15 cellular contexts compared by ENCODE assay signal in the genomic region with DNA sequence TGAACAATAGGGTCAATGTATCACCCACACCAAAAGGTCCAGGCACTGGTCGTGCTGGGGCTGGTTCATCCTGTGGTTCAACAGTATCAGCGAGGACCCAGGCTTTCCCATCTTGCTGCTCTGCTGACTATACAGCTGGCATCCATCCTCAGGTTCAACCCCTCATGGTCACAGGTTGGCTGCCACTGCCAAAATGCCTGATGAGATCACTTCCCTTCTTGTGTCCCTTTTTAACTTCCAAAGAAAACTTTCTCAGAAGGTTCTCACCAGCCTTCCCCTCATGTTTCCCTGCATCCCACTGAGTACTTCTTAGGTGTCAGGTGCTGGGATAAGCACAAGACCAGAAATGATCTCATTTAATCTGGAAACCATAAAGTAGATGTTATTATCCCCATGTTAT. TPM values are rescaled to one million over a fixed set of nuclear protein-coding genes. Genes with fewer than 3 reads are reported as not detected.
A peak's percentile ranks its signal among the peaks of the same experiment; 100 is the strongest.
DNase-seq lines count a peak whose midpoint lies in the region; ATAC-seq lines count a peak whose summit lies in the region.
"Had no signal": no experiment of that assay in that cellular context is flagged by ENCODE, and none has a peak within 500 bp of the region (broad histone marks: within the 10 kb centered on the region; RNA-seq: fewer than 3 reads in every experiment).

No MANE protein-coding gene starts in this region.

- no peak overlapping the region for H4K91ac ChIP-seq in mesenchymal stem cell (ENCODE audit: low read length)

- H2BK120ac ChIP-seq in mesenchymal stem cell (ENCODE audit: low read depth, low read length): no peak overlapping the region

- H2BK5ac ChIP-seq in mesenchymal stem cell (ENCODE audit: low read depth, low read length, poor library complexity, severe bottlenecking): no peak overlapping the region

- no peak overlapping the region for H3K27ac ChIP-seq in mesenchymal stem cell (ENCODE audit: low read length, poor library complexity, severe bottlenecking)
- H3K27ac ChIP-seq: KMS-11 had no signal

- no peaks in the 10 kb centered on the region for H3K27me3 ChIP-seq in mesenchymal stem cell (ENCODE audit: control insufficient read depth in 1 of 2, insufficient read depth in 1 of 2, low read length in 2 of 2)

- peak overlapping the region; percentile 49 for H2BK15ac ChIP-seq in mesenchymal stem cell (ENCODE audit: low read depth, poor library complexity, severe bottlenecking)

- H3K4me1 ChIP-seq in mesenchymal stem cell (ENCODE audit: control insufficient read depth, insufficient read depth, low read depth, low read length): peaks cover 7% of the 10 kb centered on the region

- no peak overlapping the region for H3K4me3 ChIP-seq in mesenchymal stem cell (ENCODE audit: insufficient read depth in 1 of 2, low read depth in 1 of 2, low read length in 2 of 2)

- H2AK5ac ChIP-seq in mesenchymal stem cell (ENCODE audit: low read length, severe bottlenecking): no peak overlapping the region

- H3K36me3 ChIP-seq in mesenchymal stem cell (ENCODE audit: control insufficient read depth in 1 of 2, insufficient read depth in 2 of 2, low read depth in 1 of 2, low read length in 2 of 2): peaks cover 33 to 50% of the 10 kb centered on the region in 2 experiments

- no peak overlapping the region for H3K18ac ChIP-seq in mesenchymal stem cell (ENCODE audit: low read depth in 1 of 2, low read length in 2 of 2)

- no peak overlapping the region for H3K4ac ChIP-seq in mesenchymal stem cell (ENCODE audit: low read depth in 1 of 2, low read length in 2 of 2)

- no peak overlapping the region for H3K4me2 ChIP-seq in mesenchymal stem cell (ENCODE audit: low read length, poor library complexity, severe bottlenecking)
- H3K4me2 ChIP-seq: KMS-11 had no signal

- H3K27me3 Mint-ChIP-seq in effector memory CD8-positive, alpha-beta T cell: no peaks in the 10 kb centered on the region

- WGBS in mesenchymal stem cell: 95% methylated on average over 2 of the region's 2 CpGs

- H3K27ac Mint-ChIP-seq in effector memory CD8-positive, alpha-beta T cell: no peak overlapping the region

- peaks cover 25% of the 10 kb centered on the region for H3K79me1 ChIP-seq in mesenchymal stem cell (replicated peaks; ENCODE audit: low read length, poor library complexity, severe bottlenecking)

- H3K9me3 ChIP-seq in mesenchymal stem cell (ENCODE audit: control insufficient read depth, low read length): no peaks in the 10 kb centered on the region

- peaks cover 2 to 4% of the 10 kb centered on the region in 2 donors for H3K4me1 Mint-ChIP-seq in effector memory CD8-positive, alpha-beta T cell (ENCODE audit: low read depth in 2 of 2)

- no peak overlapping the region for H3K14ac ChIP-seq in mesenchymal stem cell (ENCODE audit: low read length in 2 of 2)

- ATAC-seq in effector memory CD8-positive, alpha-beta T cell (replicated peaks): no peak
- ATAC-seq: PC-3 had no signal

- H3K36me3 Mint-ChIP-seq in effector memory CD8-positive, alpha-beta T cell (ENCODE audit: insufficient read depth): peaks cover 18% of the 10 kb centered on the region

- no peaks in the 10 kb centered on the region for H3K9me3 Mint-ChIP-seq in effector memory CD8-positive, alpha-beta T cell

- H3K23ac ChIP-seq in mesenchymal stem cell (ENCODE audit: low read length in 2 of 2): no peak overlapping the region

- no peak overlapping the region for H4K8ac ChIP-seq in mesenchymal stem cell (ENCODE audit: low read length)

- H3K4me3 Mint-ChIP-seq in effector memory CD8-positive, alpha-beta T cell: no peak overlapping the region

- H2BK12ac ChIP-seq in mesenchymal stem cell (ENCODE audit: low read length in 2 of 2): no peak overlapping the region

- H3K9ac ChIP-seq in mesenchymal stem cell (ENCODE audit: low read length): peak overlapping the region; percentile 11
- H3K9ac ChIP-seq: KMS-11 had no signal

- H2AFZ ChIP-seq in mesenchymal stem cell (ENCODE audit: low read depth, low read length): no peak overlapping the region

- DNase-seq in AG20443 (ENCODE audit: low spot score) (peak; percentile 14), CD1c-positive myeloid dendritic cell (ENCODE audit: extremely low spot score) (peak; percentile 36), astrocyte of the hippocampus (ENCODE audit: low read depth, low spot score) (peak; percentile 31), mesenchymal stem cell (no peak), NCI-H748 (lab: John Stamatoyannopoulos, UW; ENCODE audit: unreplicated experiment) (no peak)
- no peak for DNase-seq in activated CD8-positive, alpha-beta memory T cell treated with anti-CD3 and anti-CD28 coated beads, Interleukin-2, amount 50 U/mL, for 4 hours
- no peak for DNase-seq in effector memory CD8-positive, alpha-beta T cell
- DNase-seq: DMS 273 treated with DMSO at 0.1 percent for 48 hours, MM.1S, NCI-H1105, NCI-H1694 treated with DMSO at 0.1 percent for 48 hours, NCI-H345, NCI-H526 treated with DMSO at 0.1 percent for 48 hours, PC-3 had no signal

RNA-seq across cellular contexts. Expression of gene CLEC16A, which starts 25.7 kb away (rescaled TPM):
- 8.6 TPM for polyA plus RNA-seq in mesenchymal stem cell (2013, experiment 1 of 2)
- polyA plus RNA-seq in mesenchymal stem cell (2013, experiment 2 of 2): 8.3 TPM

RNA-seq across cellular contexts. Expression of gene DEXI, which starts 27.8 kb away (rescaled TPM):
- polyA plus RNA-seq in mesenchymal stem cell (2013, experiment 1 of 2): 26.6 TPM
- 28.1 TPM for polyA plus RNA-seq in mesenchymal stem cell (2013, experiment 2 of 2)

Comparison
In these comparisons a context has a peak if more than half of its experiments do, and no peak if none do; other contexts are left out.
1. DNase-seq: peak in AG20443 (single experiment), CD1c-positive myeloid dendritic cell (single experiment) and astrocyte of the hippocampus (single experiment); none in mesenchymal stem cell (single experiment), NCI-H748 (single experiment), activated CD8-positive, alpha-beta memory T cell treated with anti-CD3 and anti-CD28 coated beads, Interleukin-2, amount 50 U/mL, for 4 hours (single experiment) and effector memory CD8-positive, alpha-beta T cell (0 of 3).